ENCODE assay signal across 4 cellular contexts in the genomic region with DNA sequence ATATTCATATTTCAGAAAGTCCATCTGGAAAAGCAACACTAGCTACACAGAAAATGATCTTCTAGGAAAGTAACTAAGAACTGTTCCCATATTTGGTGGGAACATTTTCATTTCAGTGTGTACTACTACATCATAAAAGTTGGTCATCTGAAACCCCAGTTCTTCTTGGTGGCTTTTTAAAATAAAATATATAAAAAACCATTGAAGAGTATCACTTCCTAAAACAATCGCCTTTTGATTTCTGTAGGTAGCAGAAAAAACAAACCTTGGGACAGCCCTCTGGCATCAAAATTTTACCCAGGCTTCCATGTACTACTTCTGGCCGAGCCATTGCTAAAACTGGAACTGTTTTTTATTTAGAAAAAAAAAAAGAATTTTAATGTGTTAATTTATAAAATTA.
"Had no signal": no experiment of that assay in that cellular context is flagged by ENCODE, and none has a peak within 500 bp of the region (broad histone marks: within the 10 kb centered on the region; RNA-seq: fewer than 3 reads in every experiment).

No MANE protein-coding gene starts in this region.

- DNase-seq: GDM1, GF-D8 had no signal

- FAIRE-seq: G401.6, GM19239 had no signal
